Comparison of ENCODE assay signal across 23 cellular contexts in the genomic region with DNA sequence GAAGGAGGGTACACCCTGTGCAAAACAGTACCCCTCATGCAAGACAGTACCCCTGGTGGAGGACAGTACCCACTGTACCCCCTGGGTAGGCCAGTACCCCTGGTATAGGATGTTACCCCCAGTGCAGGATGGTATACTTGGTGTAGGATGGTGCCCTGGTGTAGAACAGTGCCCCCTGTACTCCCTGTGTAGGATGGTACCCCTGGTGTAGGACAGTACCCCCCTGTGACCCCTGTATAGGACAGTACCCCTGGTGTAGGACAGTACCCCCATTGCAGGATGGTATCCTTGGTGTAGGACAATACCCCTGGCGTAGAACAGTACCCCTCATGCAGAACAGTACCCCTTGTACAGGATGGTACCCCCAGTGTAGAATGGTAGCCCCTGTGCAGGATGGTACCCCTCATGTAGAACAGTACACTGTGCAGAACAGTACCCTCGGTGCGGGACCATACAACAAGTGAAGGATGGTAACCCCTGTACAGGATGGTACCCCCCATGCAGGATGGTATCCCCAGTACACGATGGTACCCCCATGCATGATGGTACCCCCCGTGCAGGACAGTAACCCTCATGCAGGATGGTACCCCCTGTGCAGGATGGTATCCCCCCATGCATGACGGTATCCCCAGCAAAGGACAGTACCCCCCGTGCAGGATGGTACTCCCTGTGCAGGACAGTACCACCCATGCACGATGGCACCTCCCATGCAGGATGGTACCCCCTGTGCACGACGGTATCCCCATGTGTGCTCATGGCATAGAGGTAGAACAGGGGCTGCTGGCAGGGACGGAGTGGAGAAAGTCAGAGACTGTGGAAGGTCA.
"Had no signal": no experiment of that assay in that cellular context is flagged by ENCODE, and none has a peak within 500 bp of the region (broad histone marks: within the 10 kb centered on the region; RNA-seq: fewer than 3 reads in every experiment).

No MANE protein-coding gene starts in this region.

- H2AFZ ChIP-seq: hepatocyte, neural progenitor cell, parathyroid adenoma had no signal

- DNase-seq: cerebellar nuclear complex; effector memory CD8-positive, alpha-beta T cell; foreskin keratinocyte; head of caudate nucleus; kidney; left cardiac atrium; left ventricle myocardium superior; natural killer cell; occipital lobe; right lobe of liver; spleen; stimulated activated CD4-positive, alpha-beta T cell treated with anti-CD3 and anti-CD28 coated beads, Interleukin-15, amount 100 ng/mL, for 24 hours; stimulated activated CD4-positive, alpha-beta T cell treated with anti-CD3 and anti-CD28 coated beads, Interleukin-1b, Interleukin-23, amount 100 ng/mL, for 48 hours; stimulated activated CD4-positive, alpha-beta T cell treated with anti-CD3 and anti-CD28 coated beads, Interleukin-4, amount 100 ng/mL, for 24 hours; stimulated activated naive CD4-positive, alpha-beta T cell; thyroid gland had no signal

- H3K4me1 Mint-ChIP-seq: natural killer cell had no signal

- H3K9me3 ChIP-seq: prostate gland, right lobe of liver, suprapubic skin, thyroid gland had no signal

- H3K27ac Mint-ChIP-seq: dendritic cell treated with granulocyte-macrophage colony-stimulating factor and Interleukin-4, amounts not matched to agents 40 ng/mL and 50 ng/mL, for 4 days; effector memory CD8-positive, alpha-beta T cell; natural killer cell; neural progenitor cell had no signal

- H3K4me1 ChIP-seq: foreskin keratinocyte, neural progenitor cell, parathyroid adenoma, prostate gland, right lobe of liver, spleen, suprapubic skin, thyroid gland had no signal

- H3K9ac ChIP-seq: neural progenitor cell, parathyroid adenoma had no signal

- H3K9me3 Mint-ChIP-seq: natural killer cell had no signal

- ATAC-seq: effector memory CD8-positive, alpha-beta T cell; foreskin keratinocyte; left cardiac atrium; left ventricle myocardium superior had no signal

- H3K27me3 ChIP-seq: foreskin keratinocyte, hepatocyte, neural progenitor cell, right lobe of liver, spleen, suprapubic skin, thyroid gland had no signal

- H3K36me3 Mint-ChIP-seq: natural killer cell, neural progenitor cell had no signal

- H3K36me3 ChIP-seq: neural progenitor cell, prostate gland, right lobe of liver, spleen, suprapubic skin, thyroid gland had no signal

- H3K4me3 Mint-ChIP-seq: dendritic cell treated with granulocyte-macrophage colony-stimulating factor and Interleukin-4, amounts not matched to agents 40 ng/mL and 50 ng/mL, for 4 days; effector memory CD8-positive, alpha-beta T cell; natural killer cell; neural progenitor cell had no signal

- H3K4me2 ChIP-seq: hepatocyte, neural progenitor cell had no signal

- H3K4me3 ChIP-seq: hepatocyte, neural progenitor cell, prostate gland, right lobe of liver, spleen, suprapubic skin, thyroid gland had no signal

- H3K27me3 Mint-ChIP-seq: dendritic cell treated with granulocyte-macrophage colony-stimulating factor and Interleukin-4, amounts not matched to agents 40 ng/mL and 50 ng/mL, for 4 days; effector memory CD8-positive, alpha-beta T cell had no signal

- H3K27ac ChIP-seq: epithelial cell of prostate, foreskin keratinocyte, hepatocyte, neural progenitor cell, parathyroid adenoma, prostate gland, right lobe of liver, spleen, suprapubic skin, thyroid gland had no signal
